In genomic region chr4:7802093-7802726, GRCh38 we compare ENCODE assay signal across 8 cellular contexts.
A peak's percentile ranks its signal among the peaks of the same experiment; 100 is the strongest.
DNase-seq lines count a peak whose midpoint lies in the region; ATAC-seq, FAIRE-seq and TF ChIP-seq lines count a peak whose summit lies in the region.

No MANE protein-coding gene starts in this region.

- ATAC-seq in HG03045 (IDR thresholded peaks at IDR 0.05; ENCODE audit: unreplicated experiment): peak; percentile 89

- CTCF ChIA-PET in AG04450 (lab: Charles Lee): interaction anchor here (0.6 to 8.9 kb wide), 42 partner anchors 8 to 614 kb away, joined by 3 to 164 read pairs (median 4); partner anchors contain the start of gene AFAP1

- POLR2A ChIA-PET in AG04450 (lab: Yijun Ruan, JAX): interaction anchor here (0.6 to 1.0 kb wide), 5 partner anchors 10 to 195 kb away, joined by 3 to 12 read pairs (median 4); no protein-coding TSS in a partner anchor

- peak; percentile 77 for FAIRE-seq in GM18507 (lab: Jason Lieb, UNC)

- H3K27ac ChIP-seq in AG04450 (ENCODE audit: low read depth, low read length) (no peak overlapping the region), caudate nucleus (ENCODE audit: low read depth, low read length) (no peak overlapping the region)

- TF ChIP-seq CTCF in AG04450 (IDR thresholded peaks at IDR 0.05; ENCODE audit: low read depth, low read length): peak; percentile 89

- H3K4me3 ChIP-seq in AG04450 (ENCODE audit: low read depth, low read length): no peak overlapping the region

- H3K27me3 ChIP-seq in AG04450 (ENCODE audit: control insufficient read depth, insufficient read depth, low read length): no peaks in the 10 kb centered on the region

- no peak for DNase-seq in AG04450 (ENCODE audit: low read depth, low spot score)
- peak; percentile 64 for DNase-seq in GM18507 (ENCODE audit: extremely low spot score, insufficient read length, low read depth)
- DNase-seq in NCI-H2171 treated with DMSO at 0.1 percent for 48 hours (lab: John Stamatoyannopoulos, UW): peak; percentile 59
- DNase-seq in activated CD4-positive, CD25-positive, alpha-beta regulatory T cell treated with anti-CD3 and anti-CD28 coated beads, Interleukin-2, amount 50 U/mL, for 72 hours: peak; percentile 71
- DNase-seq in caudate nucleus (lab: John Stamatoyannopoulos, UW): peak in 58 of 61 donors; percentile 28 to 96 (median 68)
- DNase-seq in kidney tubule cell (ENCODE audit: low spot score): peak; percentile 77
- DNase-seq in stimulated activated CD4-positive, alpha-beta T cell treated with anti-CD3 and anti-CD28 coated beads, Interleukin-4, amount 100 ng/mL, for 24 hours: peak; percentile 88

- peaks cover under 1% of the 10 kb centered on the region for H3K9me3 ChIP-seq in AG04450 (ENCODE audit: control insufficient read depth, insufficient read depth, low read length)
